18 cellular contexts compared by ENCODE assay signal in the genomic region with DNA sequence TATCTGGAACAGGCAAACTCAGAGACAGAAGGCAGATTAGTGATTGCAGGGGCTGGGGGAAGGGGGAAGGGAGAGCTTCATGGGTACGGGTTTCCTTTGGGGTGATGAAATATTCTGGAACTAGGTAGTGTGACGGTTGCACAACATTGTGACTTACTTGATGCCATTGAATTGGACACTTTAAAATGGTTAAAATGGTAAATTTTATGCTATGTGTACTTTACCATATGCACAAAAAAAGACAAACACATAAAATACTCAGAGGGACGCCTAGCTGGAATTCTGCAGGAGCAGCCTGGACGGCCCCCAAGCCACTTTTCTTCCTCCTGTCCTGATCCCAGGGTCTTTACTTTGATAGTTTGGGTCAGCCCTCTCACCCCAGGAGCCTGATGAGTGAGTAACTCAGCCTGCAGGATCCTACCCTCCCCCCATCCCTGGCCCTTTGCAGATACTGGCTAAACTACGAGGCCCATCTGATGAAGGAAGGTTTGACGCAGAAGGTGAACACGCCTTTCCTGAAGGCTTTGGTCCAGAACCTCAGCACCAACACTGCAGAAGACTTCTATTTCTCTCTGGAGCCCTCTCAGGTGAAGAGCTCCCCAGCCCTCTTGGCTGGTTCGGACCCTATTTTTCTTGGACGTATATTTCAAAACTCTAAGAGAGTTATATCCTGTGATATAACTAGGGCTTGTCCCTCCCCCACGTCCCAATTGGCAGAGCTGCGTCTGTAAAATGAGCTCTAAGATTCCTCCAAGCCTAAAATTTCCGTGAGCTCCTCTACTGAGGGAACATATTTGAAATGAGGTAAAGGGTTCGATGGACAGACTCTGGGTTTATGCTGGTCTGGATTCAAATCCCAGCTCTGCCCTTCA. TPM values are rescaled to one million over a fixed set of nuclear protein-coding genes. Genes with fewer than 3 reads are reported as not detected.
DNase-seq lines count a peak whose midpoint lies in the region; ATAC-seq and TF ChIP-seq lines count a peak whose summit lies in the region.
"Had no signal": no experiment of that assay in that cellular context is flagged by ENCODE, and none has a peak within 500 bp of the region (broad histone marks: within the 10 kb centered on the region; RNA-seq: fewer than 3 reads in every experiment).

No MANE protein-coding gene starts in this region.

- H3K27ac Mint-ChIP-seq in GM23338 = peak overlapping the region; percentile 0; the same call in 1 of the 2 replicates
- peak overlapping the region; percentile 22 to 61 (median 36) for H3K27ac Mint-ChIP-seq in nephron
- H3K27ac Mint-ChIP-seq: activated T-cell treated with anti-CD3 and anti-CD28 coated beads, Interleukin-2, amount 50 U/mL, for 24 hours; stimulated activated naive CD8-positive, alpha-beta T cell treated with anti-CD3 and anti-CD28 coated beads, Interleukin-15, Interleukin-2, amounts not matched to agents 100 ng/mL and 50 ng/mL, for 24 hours had no signal

- H3K4me3 Mint-ChIP-seq in GM23338 (peak overlapping the region; percentile 25; the same call in 1 of the 3 replicates), nephron (no peak overlapping the region)
- H3K4me3 Mint-ChIP-seq: activated T-cell treated with anti-CD3 and anti-CD28 coated beads, Interleukin-2, amount 50 U/mL, for 24 hours; stimulated activated naive CD8-positive, alpha-beta T cell treated with anti-CD3 and anti-CD28 coated beads, Interleukin-15, Interleukin-2, amounts not matched to agents 100 ng/mL and 50 ng/mL, for 24 hours had no signal

- ATAC-seq in GM23338 (peak; percentile 87), HG03432 (IDR thresholded peaks at IDR 0.05; ENCODE audit: unreplicated experiment) (no peak), GM18907 (IDR thresholded peaks at IDR 0.05; ENCODE audit: unreplicated experiment) (no peak)

- no peaks in the 10 kb centered on the region for H3K79me2 ChIP-seq in GM23338 (replicated peaks; ENCODE audit: insufficient read depth)

- no peaks in the 10 kb centered on the region for H3F3A ChIP-seq in GM23338 (replicated peaks; ENCODE audit: low read depth)

- peaks cover 5% of the 10 kb centered on the region for H3K27me3 Mint-ChIP-seq in GM23338 (ENCODE audit: insufficient read depth, low read depth, poor library complexity)
- H3K27me3 Mint-ChIP-seq in nephron (ENCODE audit: low read depth) = peaks cover 8% of the 10 kb centered on the region
- H3K27me3 Mint-ChIP-seq: activated T-cell treated with anti-CD3 and anti-CD28 coated beads, Interleukin-2, amount 50 U/mL, for 24 hours; stimulated activated naive CD8-positive, alpha-beta T cell treated with anti-CD3 and anti-CD28 coated beads, Interleukin-15, Interleukin-2, amounts not matched to agents 100 ng/mL and 50 ng/mL, for 24 hours had no signal

- no peaks in the 10 kb centered on the region for H3K27me3 ChIP-seq in GM23338 (ENCODE audit: insufficient read depth)

- DNase-seq in GM23338 (ENCODE audit: low spot score) (peak; percentile 68), NOMO-1 (lab: John Stamatoyannopoulos, UW; ENCODE audit: unreplicated experiment in 2 of 2) (peak; percentile 71 to 81), epithelial cell of esophagus (ENCODE audit: low read depth) (peak; percentile 20), NCI-H2171 (lab: John Stamatoyannopoulos, UW) (no peak), SW480 (ENCODE audit: low spot score) (no peak)
- DNase-seq: activated CD4-positive, CD25-positive, alpha-beta regulatory T cell; activated T-cell treated with anti-CD3 and anti-CD28 coated beads, Interleukin-2, amount 50 U/mL, for 24 hours; aorta; effector memory CD4-positive, alpha-beta T cell; glutamatergic neuron; midbrain; NCI-H226; SHP77 had no signal

- H3K36me3 ChIP-seq in GM23338 (ENCODE audit: insufficient read depth) = no peaks in the 10 kb centered on the region

- H3K9me3 Mint-ChIP-seq in GM23338 (no peaks in the 10 kb centered on the region; the same call in 2 of the 3 replicates), nephron (no peaks in the 10 kb centered on the region)
- H3K9me3 Mint-ChIP-seq: activated T-cell treated with anti-CD3 and anti-CD28 coated beads, Interleukin-2, amount 50 U/mL, for 24 hours; stimulated activated naive CD8-positive, alpha-beta T cell treated with anti-CD3 and anti-CD28 coated beads, Interleukin-15, Interleukin-2, amounts not matched to agents 100 ng/mL and 50 ng/mL, for 24 hours had no signal

- no peaks in the 10 kb centered on the region for H3K9me2 ChIP-seq in GM23338 (ENCODE audit: insufficient read depth)

- H3K4me3 ChIP-seq in GM23338 (0 out of 2 replicates have a peak overlapping the region, but pooled peaks have one; percentile 31), epithelial cell of esophagus (ENCODE audit: low read length) (no peak overlapping the region)

- H3K4me1 ChIP-seq in GM23338 (ENCODE audit: insufficient read depth) = peaks cover 13% of the 10 kb centered on the region

- H4K20me1 ChIP-seq in GM23338 (replicated peaks; ENCODE audit: insufficient read depth) = no peaks in the 10 kb centered on the region

- peak overlapping the region; percentile 68 for H3K4me2 ChIP-seq in GM23338

- H3K36me3 Mint-ChIP-seq in GM23338 (ENCODE audit: low read depth) (no peaks in the 10 kb centered on the region), nephron (ENCODE audit: low read depth) (no peaks in the 10 kb centered on the region)

- H3K4me1 Mint-ChIP-seq in GM23338 (peaks cover 31% of the 10 kb centered on the region), nephron (peaks cover 12% of the 10 kb centered on the region)

- no peak for TF ChIP-seq CTCF in GM23338 (conservative IDR thresholded peaks at IDR 0.05; ENCODE audit: low read depth in 2 of 2)
- TF ChIP-seq CTCF in epithelial cell of esophagus (IDR thresholded peaks at IDR 0.05; ENCODE audit: insufficient read depth, low read depth, low read length, missing control alignments) = no peak
- no peak for TF ChIP-seq CTCF in nephron (IDR thresholded peaks at IDR 0.05; ENCODE audit: unreplicated experiment in 3 of 3)

- H3K27ac ChIP-seq in GM23338 (ENCODE audit: low read depth) = peak overlapping the region; percentile 39; the same call in 1 of the 2 replicates

- peak overlapping the region; percentile 95 for H2AFZ ChIP-seq in GM23338

TF ChIP-seq in GM23338, 12 proteins besides CTCF, POLR2A, EP300 and RAD21 (continues in another document):
- TF ChIP-seq, protein P1, sequence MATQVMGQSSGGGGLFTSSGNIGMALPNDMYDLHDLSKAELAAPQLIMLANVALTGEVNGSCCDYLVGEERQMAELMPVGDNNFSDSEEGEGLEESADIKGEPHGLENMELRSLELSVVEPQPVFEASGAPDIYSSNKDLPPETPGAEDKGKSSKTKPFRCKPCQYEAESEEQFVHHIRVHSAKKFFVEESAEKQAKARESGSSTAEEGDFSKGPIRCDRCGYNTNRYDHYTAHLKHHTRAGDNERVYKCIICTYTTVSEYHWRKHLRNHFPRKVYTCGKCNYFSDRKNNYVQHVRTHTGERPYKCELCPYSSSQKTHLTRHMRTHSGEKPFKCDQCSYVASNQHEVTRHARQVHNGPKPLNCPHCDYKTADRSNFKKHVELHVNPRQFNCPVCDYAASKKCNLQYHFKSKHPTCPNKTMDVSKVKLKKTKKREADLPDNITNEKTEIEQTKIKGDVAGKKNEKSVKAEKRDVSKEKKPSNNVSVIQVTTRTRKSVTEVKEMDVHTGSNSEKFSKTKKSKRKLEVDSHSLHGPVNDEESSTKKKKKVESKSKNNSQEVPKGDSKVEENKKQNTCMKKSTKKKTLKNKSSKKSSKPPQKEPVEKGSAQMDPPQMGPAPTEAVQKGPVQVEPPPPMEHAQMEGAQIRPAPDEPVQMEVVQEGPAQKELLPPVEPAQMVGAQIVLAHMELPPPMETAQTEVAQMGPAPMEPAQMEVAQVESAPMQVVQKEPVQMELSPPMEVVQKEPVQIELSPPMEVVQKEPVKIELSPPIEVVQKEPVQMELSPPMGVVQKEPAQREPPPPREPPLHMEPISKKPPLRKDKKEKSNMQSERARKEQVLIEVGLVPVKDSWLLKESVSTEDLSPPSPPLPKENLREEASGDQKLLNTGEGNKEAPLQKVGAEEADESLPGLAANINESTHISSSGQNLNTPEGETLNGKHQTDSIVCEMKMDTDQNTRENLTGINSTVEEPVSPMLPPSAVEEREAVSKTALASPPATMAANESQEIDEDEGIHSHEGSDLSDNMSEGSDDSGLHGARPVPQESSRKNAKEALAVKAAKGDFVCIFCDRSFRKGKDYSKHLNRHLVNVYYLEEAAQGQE (IDR thresholded peaks at IDR 0.05; ENCODE audit: unreplicated experiment) = no peak
- TF ChIP-seq JUNB (IDR thresholded peaks at IDR 0.05; ENCODE audit: unreplicated experiment) = no peak

RNA-seq across cellular contexts. Expression of a gene that starts 7.9 kb away (rescaled TPM):
- total RNA-seq in GM23338 (2014; rRNA removed; shearing (Covaris generic)) = not detected in 2 replicates
- polyA plus RNA-seq in GM23338 (2016; fragmentation: Nextera tagmentation; extraction: Ambion mirVana) = not detected in 2 replicates
- total RNA-seq: pulmonary artery endothelial cell had no signal

RNA-seq across cellular contexts. Expression of a gene that starts 18.6 kb away (rescaled TPM):
- not detected in 2 replicates for total RNA-seq in GM23338 (2014; rRNA removed; shearing (Covaris generic))
- not detected in 2 replicates for polyA plus RNA-seq in GM23338 (2016; fragmentation: Nextera tagmentation; extraction: Ambion mirVana)
- total RNA-seq: aorta had no signal

RNA-seq across cellular contexts. Expression of a gene that starts 47.6 kb away (rescaled TPM):
- total RNA-seq in GM23338 (2014; rRNA removed; shearing (Covaris generic)) = 0.12 and 0.14 TPM in 2 replicates
- polyA plus RNA-seq in GM23338 (2016; fragmentation: Nextera tagmentation; extraction: Ambion mirVana) = 0.09 and 0.47 TPM in 2 replicates

RNA-seq across cellular contexts. Expression of a gene that starts 59.6 kb away (rescaled TPM):
- 65.9 and 68.6 TPM in 2 replicates for total RNA-seq in GM23338 (2014; rRNA removed; shearing (Covaris generic))
- polyA plus RNA-seq in GM23338 (2016; fragmentation: Nextera tagmentation; extraction: Ambion mirVana) = 28.3 and 31.4 TPM in 2 replicates

Comparison
In these comparisons a context has a peak if more than half of its experiments do, and no peak if none do; other contexts are left out.
1. DNase-seq: peak in GM23338 (single experiment), NOMO-1 (2 of 2) and epithelial cell of esophagus (single experiment); none in NCI-H2171 (single experiment) and SW480 (single experiment).